ENCODE assay signal across 9 cellular contexts in genomic region chr1:93980320-93980744, GRCh38.
DNase-seq lines count a peak whose midpoint lies in the region; ATAC-seq and TF ChIP-seq lines count a peak whose summit lies in the region.
"Had no signal": no experiment of that assay in that cellular context is flagged by ENCODE, and none has a peak within 500 bp of the region (broad histone marks: within the 10 kb centered on the region; RNA-seq: fewer than 3 reads in every experiment).

No MANE protein-coding gene starts in this region.

- peak in 2 of 4 donors; percentile 26 to 34 for ATAC-seq in heart left ventricle
- no peak for ATAC-seq in Right ventricle myocardium superior (ENCODE audit: poor library complexity)

- H3K36me3 Mint-ChIP-seq in activated naive CD4-positive, alpha-beta T cell treated with anti-CD3 and anti-CD28 coated beads, Interleukin-2, amount 10 ng/mL, durations not matched to agents 7 days and 5 days: no peaks in the 10 kb centered on the region

- no peaks in the 10 kb centered on the region for H3K9me3 ChIP-seq in heart left ventricle

- 51 to 76% (median 67%) methylated on average over 2 of the region's 2 CpGs for WGBS in heart left ventricle, 4 donors

- no peaks in the 10 kb centered on the region for H3K36me3 ChIP-seq in heart left ventricle

- H3K4me3 ChIP-seq in heart left ventricle (no peak overlapping the region), coronary artery (no peak overlapping the region)

- no peak overlapping the region for H3K27ac Mint-ChIP-seq in activated naive CD4-positive, alpha-beta T cell treated with anti-CD3 and anti-CD28 coated beads, Interleukin-2, amount 10 ng/mL, durations not matched to agents 7 days and 5 days

- H3K4me1 ChIP-seq in heart left ventricle: peaks cover 0 to 23% (median 8%) of the 10 kb centered on the region in 12 donors

- CTCF ChIA-PET in activated naive CD4-positive, alpha-beta T cell treated with anti-CD3 and anti-CD28 coated beads, Interleukin-2, amount 10 ng/mL, durations not matched to agents 7 days and 5 days (lab: Charles Lee): interaction anchor here (0.7 to 1.0 kb wide), 3 partner anchors 12 to 129 kb away, joined by 3 read pairs; no protein-coding TSS in a partner anchor

- peaks cover 5% of the 10 kb centered on the region for H3K27me3 Mint-ChIP-seq in activated naive CD4-positive, alpha-beta T cell treated with anti-CD3 and anti-CD28 coated beads, Interleukin-2, amount 10 ng/mL, durations not matched to agents 7 days and 5 days

- DNase-seq in heart left ventricle (no peak), Right ventricle myocardium superior (no peak), SK-N-DZ (ENCODE audit: low spot score) (peak; percentile 30), iPS-NIHi7 (ENCODE audit: extremely low spot score) (peak; percentile 77), coronary artery (ENCODE audit: low spot score) (no peak), NCI-H446 treated with DMSO at 0.1 percent for 48 hours (lab: John Stamatoyannopoulos, UW) (no peak)
- DNase-seq in activated naive CD4-positive, alpha-beta T cell treated with anti-CD3 and anti-CD28 coated beads, Interleukin-2, amount 10 ng/mL, durations not matched to agents 7 days and 5 days: no peak
- no peak for DNase-seq in effector CD8-positive, alpha-beta T cell (lab: John Stamatoyannopoulos, UW)

- intact Hi-C loops in heart left ventricle (cut with DNase I): no loop called here
- intact Hi-C loops in Right ventricle myocardium superior (cut with DNase I): no loop called here

- peak overlapping the region in 10 of 12 donors; percentile 5 to 76 (median 53) for H3K27ac ChIP-seq in heart left ventricle
- H3K27ac ChIP-seq in coronary artery: peak overlapping the region in 1 of 2 donors; percentile 49
- H3K27ac ChIP-seq: epithelial cell of prostate had no signal

- peak in 3 of 12 donors; percentile 14 to 29 (median 20) for TF ChIP-seq CTCF in heart left ventricle (IDR thresholded peaks at IDR 0.05)
- TF ChIP-seq CTCF in coronary artery (IDR thresholded peaks at IDR 0.05): no peak

- no peak overlapping the region for H3K4me3 Mint-ChIP-seq in activated naive CD4-positive, alpha-beta T cell treated with anti-CD3 and anti-CD28 coated beads, Interleukin-2, amount 10 ng/mL, durations not matched to agents 7 days and 5 days

- no peaks in the 10 kb centered on the region for H3K4me1 Mint-ChIP-seq in activated naive CD4-positive, alpha-beta T cell treated with anti-CD3 and anti-CD28 coated beads, Interleukin-2, amount 10 ng/mL, durations not matched to agents 7 days and 5 days

- no peaks in the 10 kb centered on the region for H3K27me3 ChIP-seq in heart left ventricle

- no peak for TF ChIP-seq POLR2A in heart left ventricle (IDR thresholded peaks at IDR 0.05)

- H3K9me3 Mint-ChIP-seq in activated naive CD4-positive, alpha-beta T cell treated with anti-CD3 and anti-CD28 coated beads, Interleukin-2, amount 10 ng/mL, durations not matched to agents 7 days and 5 days: no peaks in the 10 kb centered on the region

Comparison
In these comparisons a context has a peak if more than half of its experiments do, and no peak if none do; other contexts are left out.
1. DNase-seq: peak in SK-N-DZ (single experiment) and iPS-NIHi7 (single experiment); none in heart left ventricle (0 of 5), Right ventricle myocardium superior (single experiment), coronary artery (single experiment), activated naive CD4-positive, alpha-beta T cell treated with anti-CD3 and anti-CD28 coated beads, Interleukin-2, amount 10 ng/mL, durations not matched to agents 7 days and 5 days (single experiment), effector CD8-positive, alpha-beta T cell (single experiment) and NCI-H446 treated with DMSO at 0.1 percent for 48 hours (single experiment).